13 cellular contexts compared by ENCODE assay signal in the genomic region with DNA sequence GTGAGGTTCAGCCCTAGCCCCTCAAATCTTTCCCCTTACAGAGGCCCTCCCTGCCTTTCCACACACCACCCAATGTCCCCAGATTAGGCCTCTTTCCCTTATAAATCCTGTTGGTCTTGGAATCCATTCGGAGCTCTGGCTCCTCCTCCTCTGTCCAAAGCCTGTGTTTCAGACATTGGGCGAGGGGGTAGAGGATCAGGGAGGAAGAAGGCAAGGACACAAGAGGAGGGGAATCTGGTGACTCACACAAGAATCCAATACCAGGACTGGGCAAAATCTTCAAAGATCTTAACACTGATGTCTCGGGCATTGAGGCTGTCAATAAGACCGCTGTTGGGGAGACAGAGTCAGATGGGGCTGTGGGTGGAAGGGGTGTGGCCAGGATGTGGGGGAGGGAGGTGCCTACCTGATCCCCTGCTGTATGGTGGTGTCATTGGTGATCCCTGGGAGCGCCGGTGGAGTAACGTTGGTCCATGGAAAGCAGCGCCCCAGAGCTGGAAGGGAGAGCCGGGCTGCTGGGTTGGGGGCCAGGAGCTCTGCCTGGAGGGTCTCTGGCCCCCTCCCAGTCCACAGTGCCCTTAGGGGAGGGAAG. TPM values are rescaled to one million over a fixed set of nuclear protein-coding genes. Genes with fewer than 3 reads are reported as not detected.
A peak's percentile ranks its signal among the peaks of the same experiment; 100 is the strongest.
DNase-seq lines count a peak whose midpoint lies in the region; ATAC-seq and TF ChIP-seq lines count a peak whose summit lies in the region.
"Had no signal": no experiment of that assay in that cellular context is flagged by ENCODE, and none has a peak within 500 bp of the region (broad histone marks: within the 10 kb centered on the region; RNA-seq: fewer than 3 reads in every experiment).

No MANE protein-coding gene starts in this region.

- peaks cover 2% of the 10 kb centered on the region for H3K27me3 Mint-ChIP-seq in activated T-helper 2 cell treated with anti-CD3 and anti-CD28 coated beads, Interferon-gamma antibody, Interleukin-2, Interleukin-4, amounts not matched to agents 10 μg/mL and 5 μg/mL and 100 μg/mL, durations not matched to agents 14 hours and 24 hours and 36 hours (ENCODE audit: low read depth)

- no peaks in the 10 kb centered on the region for H3K36me3 Mint-ChIP-seq in activated T-helper 2 cell treated with anti-CD3 and anti-CD28 coated beads, Interferon-gamma antibody, Interleukin-2, Interleukin-4, amounts not matched to agents 10 μg/mL and 5 μg/mL and 100 μg/mL, durations not matched to agents 14 hours and 24 hours and 36 hours (ENCODE audit: low read depth)

- H3K27ac Mint-ChIP-seq in activated T-helper 2 cell treated with anti-CD3 and anti-CD28 coated beads, Interferon-gamma antibody, Interleukin-2, Interleukin-4, amounts not matched to agents 10 μg/mL and 5 μg/mL and 100 μg/mL, durations not matched to agents 14 hours and 24 hours and 36 hours, result no peak overlapping the region
- H3K27ac Mint-ChIP-seq: activated CD8-positive, alpha-beta T cell treated with anti-CD3 and anti-CD28 coated beads, Interleukin-2, amount 10 ng/mL, durations not matched to agents 7 days and 5 days had no signal

- ATAC-seq in SK-N-SH treated with all-trans-retinoic acid at 6 μM for 48 hours, result peak; percentile 76

- H3K4me3 Mint-ChIP-seq in activated T-helper 2 cell treated with anti-CD3 and anti-CD28 coated beads, Interferon-gamma antibody, Interleukin-2, Interleukin-4, amounts not matched to agents 10 μg/mL and 5 μg/mL and 100 μg/mL, durations not matched to agents 14 hours and 24 hours and 36 hours (ENCODE audit: low read depth), result no peak overlapping the region
- H3K4me3 Mint-ChIP-seq: activated CD8-positive, alpha-beta T cell treated with anti-CD3 and anti-CD28 coated beads, Interleukin-2, amount 10 ng/mL, durations not matched to agents 7 days and 5 days had no signal

- intact Hi-C loops in activated T-helper 2 cell treated with anti-CD3 and anti-CD28 coated beads, Interferon-gamma antibody, Interleukin-2, Interleukin-4, amounts not matched to agents 10 μg/mL and 5 μg/mL and 100 μg/mL, durations not matched to agents 14 hours and 24 hours and 36 hours (cut with micrococcal nuclease), result no loop called here

- H3K4me1 Mint-ChIP-seq in activated T-helper 2 cell treated with anti-CD3 and anti-CD28 coated beads, Interferon-gamma antibody, Interleukin-2, Interleukin-4, amounts not matched to agents 10 μg/mL and 5 μg/mL and 100 μg/mL, durations not matched to agents 14 hours and 24 hours and 36 hours (ENCODE audit: low read depth), result peaks cover 6% of the 10 kb centered on the region

- peak; percentile 67 for DNase-seq in EH (ENCODE audit: low read depth)
- peak; percentile 34 for DNase-seq in glomerular visceral epithelial cell (ENCODE audit: extremely low spot score)
- DNase-seq in renal cortical epithelial cell (ENCODE audit: low read depth), result peak; percentile 23
- no peak for DNase-seq in activated T-helper 2 cell treated with anti-CD3 and anti-CD28 coated beads, Interferon-gamma antibody, Interleukin-2, Interleukin-4, amounts not matched to agents 10 μg/mL and 5 μg/mL and 100 μg/mL, durations not matched to agents 14 hours and 24 hours and 36 hours (ENCODE audit: low spot score)
- DNase-seq in COLO829 (ENCODE audit: low spot score), result no peak
- DNase-seq in HUDEP-2 (lab: John Stamatoyannopoulos, UW; ENCODE audit: unreplicated experiment in 76 of 76), result no peak
- no peak for DNase-seq in NCI-H2107 (lab: John Stamatoyannopoulos, UW)
- DNase-seq: activated CD8-positive, alpha-beta T cell treated with anti-CD3 and anti-CD28 coated beads, Interleukin-2, amount 10 ng/mL, durations not matched to agents 7 days and 5 days; occipital lobe; spleen had no signal

- H3K9me3 Mint-ChIP-seq in activated T-helper 2 cell treated with anti-CD3 and anti-CD28 coated beads, Interferon-gamma antibody, Interleukin-2, Interleukin-4, amounts not matched to agents 10 μg/mL and 5 μg/mL and 100 μg/mL, durations not matched to agents 14 hours and 24 hours and 36 hours, result no peaks in the 10 kb centered on the region

TF ChIP-seq in SK-N-SH treated with all-trans-retinoic acid at 6 μM for 48 hours, 23 proteins besides CTCF, POLR2A, EP300 and RAD21:
- TF ChIP-seq CSDC2 (CRISPR knock-in tag; IDR thresholded peaks at IDR 0.05) (no peak), ARNTL (CRISPR knock-in tag; IDR thresholded peaks at IDR 0.05; ENCODE audit: borderline replicate concordance, low read depth) (no peak), ESRRG (CRISPR knock-in tag; IDR thresholded peaks at IDR 0.05) (no peak), ISL1 (CRISPR knock-in tag; IDR thresholded peaks at IDR 0.05) (no peak), PPARA (CRISPR knock-in tag; IDR thresholded peaks at IDR 0.05; ENCODE audit: borderline replicate concordance) (no peak), GLIS3 (CRISPR knock-in tag; IDR thresholded peaks at IDR 0.05) (no peak), ZFP3 (CRISPR knock-in tag; IDR thresholded peaks at IDR 0.05) (no peak), ZNF565 (CRISPR knock-in tag; conservative IDR thresholded peaks at IDR 0.05; ENCODE audit: low read depth) (no peak)
TF ChIP-seq in SK-N-SH treated with all-trans-retinoic acid at 6 μM for 48 hours: peak in this region for 0.

RNA-seq across cellular contexts. Expression of a gene that starts 7.6 kb away (rescaled TPM):
- 1.1 and 26.6 TPM in 2 replicates for total RNA-seq in renal cortical epithelial cell
- total RNA-seq in activated T-helper 2 cell treated with anti-CD3 and anti-CD28 coated beads, Interferon-gamma antibody, Interleukin-2, Interleukin-4, amounts not matched to agents 10 μg/mL and 5 μg/mL and 100 μg/mL, durations not matched to agents 14 hours and 24 hours and 36 hours, result 0.18 TPM in 1 of 2 replicates, not detected in the other
- total RNA-seq: Daoy, lung microvascular endothelial cell, occipital lobe had no signal

RNA-seq across cellular contexts. Expression of a gene that starts 8.5 kb away (rescaled TPM):
- 104 and 112 TPM in 2 replicates for total RNA-seq in renal cortical epithelial cell
- total RNA-seq in activated T-helper 2 cell treated with anti-CD3 and anti-CD28 coated beads, Interferon-gamma antibody, Interleukin-2, Interleukin-4, amounts not matched to agents 10 μg/mL and 5 μg/mL and 100 μg/mL, durations not matched to agents 14 hours and 24 hours and 36 hours, result 21.3 and 21.6 TPM in 2 replicates

RNA-seq across cellular contexts. Expression of a gene that starts 26.3 kb away (rescaled TPM):
- 37.7 and 72.3 TPM in 2 replicates for total RNA-seq in renal cortical epithelial cell
- 76.3 and 76.5 TPM in 2 replicates for total RNA-seq in activated T-helper 2 cell treated with anti-CD3 and anti-CD28 coated beads, Interferon-gamma antibody, Interleukin-2, Interleukin-4, amounts not matched to agents 10 μg/mL and 5 μg/mL and 100 μg/mL, durations not matched to agents 14 hours and 24 hours and 36 hours

RNA-seq across cellular contexts. Expression of a gene that starts 30.7 kb away (rescaled TPM):
- 0.69 and 5.9 TPM in 2 replicates for total RNA-seq in renal cortical epithelial cell
- 4.8 and 4.9 TPM in 2 replicates for total RNA-seq in activated T-helper 2 cell treated with anti-CD3 and anti-CD28 coated beads, Interferon-gamma antibody, Interleukin-2, Interleukin-4, amounts not matched to agents 10 μg/mL and 5 μg/mL and 100 μg/mL, durations not matched to agents 14 hours and 24 hours and 36 hours

RNA-seq across cellular contexts. Expression of a gene that starts 43.6 kb away (rescaled TPM):
- 197 and 264 TPM in 2 replicates for total RNA-seq in renal cortical epithelial cell
- 116 and 120 TPM in 2 replicates for total RNA-seq in activated T-helper 2 cell treated with anti-CD3 and anti-CD28 coated beads, Interferon-gamma antibody, Interleukin-2, Interleukin-4, amounts not matched to agents 10 μg/mL and 5 μg/mL and 100 μg/mL, durations not matched to agents 14 hours and 24 hours and 36 hours

Comparison
In these comparisons a context has a peak if more than half of its experiments do, and no peak if none do; other contexts are left out.
1. DNase-seq: peak in EH (single experiment), glomerular visceral epithelial cell (single experiment) and renal cortical epithelial cell (single experiment); none in activated T-helper 2 cell treated with anti-CD3 and anti-CD28 coated beads, Interferon-gamma antibody, Interleukin-2, Interleukin-4, amounts not matched to agents 10 μg/mL and 5 μg/mL and 100 μg/mL, durations not matched to agents 14 hours and 24 hours and 36 hours (single experiment), COLO829 (single experiment), HUDEP-2 (0 of 76) and NCI-H2107 (single experiment).